ENCODE assay signal across 24 cellular contexts in the genomic region with DNA sequence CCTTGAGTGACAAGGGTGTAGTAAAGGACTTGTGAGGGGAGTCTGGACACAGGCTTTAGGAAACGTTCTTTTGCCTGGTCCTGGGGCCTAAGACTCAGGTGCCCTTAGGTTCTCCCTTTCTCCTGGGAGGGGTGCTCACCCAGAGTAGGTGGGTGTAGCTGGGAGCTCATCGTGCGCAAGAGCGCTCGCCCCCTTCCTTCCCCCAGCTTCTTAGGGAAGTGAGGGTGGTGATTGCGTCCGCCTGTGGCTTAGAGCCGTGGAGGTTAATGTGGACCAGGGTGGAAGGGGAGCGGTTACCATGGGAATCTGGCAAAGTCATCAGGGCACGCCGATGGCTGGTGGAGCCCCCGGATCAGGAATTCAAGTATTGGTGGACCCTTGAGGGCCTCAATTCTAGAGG. TPM values are rescaled to one million over a fixed set of nuclear protein-coding genes. Genes with fewer than 3 reads are reported as not detected.
DNase-seq lines count a peak whose midpoint lies in the region; ATAC-seq, FAIRE-seq and TF ChIP-seq lines count a peak whose summit lies in the region.
"Had no signal": no experiment of that assay in that cellular context is flagged by ENCODE, and none has a peak within 500 bp of the region (broad histone marks: within the 10 kb centered on the region; RNA-seq: fewer than 3 reads in every experiment).

No MANE protein-coding gene starts in this region.

- H3K4me1 ChIP-seq in K562 (replicated peaks in 1 of 2; ENCODE audit: control insufficient read depth in 2 of 2, insufficient read depth in 2 of 2, low read length in 2 of 2), result peaks cover 5 to 6% of the 10 kb centered on the region in 2 experiments; a peak in 3 of 5 replicates
- peaks cover 4 to 5% of the 10 kb centered on the region in 2 donors for H3K4me1 ChIP-seq in neuronal stem cell (ENCODE audit: control insufficient read depth in 2 of 2, insufficient read depth in 1 of 2, low read depth in 1 of 2, low read length in 2 of 2)
- H3K4me1 ChIP-seq: BE2C had no signal

- H3K79me2 ChIP-seq in K562 (ENCODE audit: control insufficient read depth, insufficient read depth, low read length), result peaks cover 15% of the 10 kb centered on the region

- H3K9me1 ChIP-seq in K562 (ENCODE audit: control insufficient read depth, insufficient read depth, low read length), result no peaks in the 10 kb centered on the region

- peaks cover 8% of the 10 kb centered on the region for H3K36me3 ChIP-seq in K562 (ENCODE audit: control insufficient read depth, insufficient read depth, low read length)
- H3K36me3 ChIP-seq in neuronal stem cell (replicated peaks in 1 of 2; ENCODE audit: control insufficient read depth in 2 of 2, insufficient read depth in 2 of 2, low read length in 2 of 2), result peaks cover 4 to 6% of the 10 kb centered on the region in 2 donors

- H4K8ac ChIP-seq in neuronal stem cell (ENCODE audit: low read depth, low read length), result no peak overlapping the region

- H2BK5ac ChIP-seq in neuronal stem cell (ENCODE audit: low read length), result no peak overlapping the region

- no peak overlapping the region for H2BK15ac ChIP-seq in neuronal stem cell (ENCODE audit: low read length)

- H3K9me3 Mint-ChIP-seq in natural killer cell treated with Interleukin-12 subunit alpha and Interleukin-12 subunit beta and Interleukin-15 and Interleukin-18, amount 100 ng/mL, for 72 hours, result no peaks in the 10 kb centered on the region
- H3K9me3 Mint-ChIP-seq: CD4-positive, alpha-beta T cell; H9 had no signal

- H3K79me1 ChIP-seq in neuronal stem cell (ENCODE audit: low read depth, low read length), result peaks cover 2% of the 10 kb centered on the region

- no peaks in the 10 kb centered on the region for H4K20me1 ChIP-seq in K562 (replicated peaks; ENCODE audit: control insufficient read depth, insufficient read depth, low read length)

- H3K18ac ChIP-seq in neuronal stem cell (ENCODE audit: low read length), result no peak overlapping the region

- H2AFZ ChIP-seq in K562 (ENCODE audit: low read depth, low read length) (no peak overlapping the region), neuronal stem cell (ENCODE audit: low read length) (no peak overlapping the region)

- no peak for ATAC-seq in K562
- ATAC-seq in natural killer cell treated with Interleukin-12 subunit alpha and Interleukin-12 subunit beta and Interleukin-15 and Interleukin-18, amount 100 ng/mL, for 72 hours, result no peak

- no peak overlapping the region for H4K91ac ChIP-seq in neuronal stem cell (ENCODE audit: low read depth, low read length, poor library complexity)

- no peak overlapping the region for H2BK12ac ChIP-seq in neuronal stem cell (ENCODE audit: low read length)

- no peak for TF ChIP-seq POLR2A in K562 (conservative IDR thresholded peaks at IDR 0.05)

- H3K14ac ChIP-seq in neuronal stem cell (ENCODE audit: low read length), result no peak overlapping the region

- FAIRE-seq in K562 (lab: Jason Lieb, UNC), result no peak
- FAIRE-seq in HTR-8/SVneo (lab: Jason Lieb, UNC), result no peak
- FAIRE-seq: A204.1, GM12892, GM18507, H1 had no signal

- 32% methylated on average over 12 of the region's 12 CpGs for WGBS in K562 (ENCODE audit: insufficient coverage, low coverage, missing lambda C conversion rate)
- WGBS in neuronal stem cell (ENCODE audit: extremely low coverage in 2 of 2, insufficient read length in 2 of 2, insufficient replicate concordance in 1 of 2), 2 donors, result no CpG with 5 or more reads among the region's 12 CpGs

- no peak overlapping the region for H2AK5ac ChIP-seq in neuronal stem cell (ENCODE audit: low read depth, low read length)

- H3K4me3 Mint-ChIP-seq in natural killer cell treated with Interleukin-12 subunit alpha and Interleukin-12 subunit beta and Interleukin-15 and Interleukin-18, amount 100 ng/mL, for 72 hours, result no peak overlapping the region
- H3K4me3 Mint-ChIP-seq: H9 had no signal

- peak overlapping the region; percentile 80 for H3K4ac ChIP-seq in neuronal stem cell (ENCODE audit: low read length)

- H3K4me2 ChIP-seq in K562 (ENCODE audit: insufficient read depth, low read length) (no peak overlapping the region), neuronal stem cell (ENCODE audit: insufficient read depth, low read length, poor library complexity, severe bottlenecking) (no peak overlapping the region)

- no peaks in the 10 kb centered on the region for H3K9me3 ChIP-seq in K562 (replicated peaks; ENCODE audit: control insufficient read depth, insufficient read depth, low read depth, low read length)
- no peaks in the 10 kb centered on the region for H3K9me3 ChIP-seq in neuronal stem cell (replicated peaks in 1 of 2; ENCODE audit: control insufficient read depth in 2 of 2, insufficient read depth in 1 of 2, low read depth in 1 of 2, low read length in 2 of 2)
- H3K9me3 ChIP-seq: BE2C had no signal

- CTCF ChIA-PET in K562 (lab: Yijun Ruan, JAX; ENCODE audit: low intra/inter-chr PET ratio), result no interaction called here

- H3K36me3 Mint-ChIP-seq in natural killer cell treated with Interleukin-12 subunit alpha and Interleukin-12 subunit beta and Interleukin-15 and Interleukin-18, amount 100 ng/mL, for 72 hours, result no peaks in the 10 kb centered on the region

- TF ChIP-seq CTCF in K562 (IDR thresholded peaks at IDR 0.05 in 2 of 3, conservative IDR thresholded peaks at IDR 0.05 in 1 of 3; ENCODE audit: insufficient read depth in 2 of 3, low read depth in 1 of 3, low read length in 3 of 3), result no peak

- DNase-seq in MV-4-11 (lab: John Stamatoyannopoulos, UW) (peak; percentile 12), K562 (ENCODE audit: extremely low read depth in 1 of 4, low spot score in 3 of 4) (no peak), neuronal stem cell (ENCODE audit: low spot score) (no peak), GM19238 (ENCODE audit: insufficient read length, low spot score) (no peak), HTR-8/SVneo (ENCODE audit: insufficient read length, low spot score) (no peak), NCI-H1930 (lab: John Stamatoyannopoulos, UW) (no peak)
- DNase-seq in natural killer cell treated with Interleukin-12 subunit alpha and Interleukin-12 subunit beta and Interleukin-15 and Interleukin-18, amount 100 ng/mL, for 72 hours (ENCODE audit: low spot score), result no peak
- DNase-seq: ACHN; BE2C; C1 segment of cervical spinal cord; CD4-positive, alpha-beta T cell; DMS153; DMS79; GDM1; H9; IMR-90; KBM-7 had no signal

- in situ Hi-C loops in K562 (cut with MboI), result no loop called here

- TF ChIP-seq RAD21 in K562 (CRISPR knock-in tag; conservative IDR thresholded peaks at IDR 0.05 in 1 of 2, IDR thresholded peaks at IDR 0.05 in 1 of 2), result no peak

- no peak overlapping the region for H3K23ac ChIP-seq in neuronal stem cell (ENCODE audit: low read depth, low read length, poor library complexity)

- peaks cover 36 to 39% of the 10 kb centered on the region in 2 experiments for H3K27me3 ChIP-seq in K562 (ENCODE audit: control insufficient read depth in 2 of 2, insufficient read depth in 2 of 2, low read length in 2 of 2)
- H3K27me3 ChIP-seq in neuronal stem cell (ENCODE audit: control insufficient read depth in 3 of 3, insufficient read depth in 3 of 3, low read depth in 1 of 3, low read length in 3 of 3), result peaks cover 0 to 33% (median 0%) of the 10 kb centered on the region in 3 experiments
- H3K27me3 ChIP-seq: BE2C had no signal

- H3K4me1 Mint-ChIP-seq in natural killer cell treated with Interleukin-12 subunit alpha and Interleukin-12 subunit beta and Interleukin-15 and Interleukin-18, amount 100 ng/mL, for 72 hours (ENCODE audit: low read depth in 2 of 2), result peaks cover 9 to 19% of the 10 kb centered on the region in 2 donors

- H3K4me3 ChIP-seq in K562 (no peak overlapping the region), neuronal stem cell (ENCODE audit: low read length in 2 of 2) (no peak overlapping the region)

- H3K27ac ChIP-seq in K562 (ENCODE audit: extremely low read depth, low read depth, low read length) (no peak overlapping the region), neuronal stem cell (replicated peaks; ENCODE audit: low read length) (no peak overlapping the region)
- H3K27ac ChIP-seq: HL-60 had no signal

- no peak for TF ChIP-seq EP300 in K562 (IDR thresholded peaks at IDR 0.05; ENCODE audit: low read length)

- no peak overlapping the region for H2BK120ac ChIP-seq in neuronal stem cell (ENCODE audit: low read depth, low read length)

- H3K27me3 Mint-ChIP-seq in natural killer cell treated with Interleukin-12 subunit alpha and Interleukin-12 subunit beta and Interleukin-15 and Interleukin-18, amount 100 ng/mL, for 72 hours, result peaks cover 18 to 32% of the 10 kb centered on the region in 2 donors

- intact Hi-C loops in K562 (cut with micrococcal nuclease), result no loop called here

- BruUV-seq in K562 (replicated peaks; lab: Mats Ljungman, UMichigan), result no TSS peak

- H3K27ac Mint-ChIP-seq in natural killer cell treated with Interleukin-12 subunit alpha and Interleukin-12 subunit beta and Interleukin-15 and Interleukin-18, amount 100 ng/mL, for 72 hours, result no peak overlapping the region
- H3K27ac Mint-ChIP-seq: CD4-positive, alpha-beta T cell had no signal

- no peak overlapping the region for H3K9ac ChIP-seq in K562 (ENCODE audit: insufficient read depth in 1 of 2, low read depth in 2 of 2, low read length in 2 of 2)
- no peak overlapping the region for H3K9ac ChIP-seq in neuronal stem cell (ENCODE audit: low read depth, low read length, poor library complexity)

- POLR2A ChIA-PET in K562 (lab: Yijun Ruan, JAX), result no interaction called here

RNA-seq across cellular contexts. Expression of a gene that starts 3.3 kb away (rescaled TPM):
- 36.2 and 99.3 TPM in 2 replicates for total RNA-seq in K562 (2011; cell fraction: chromatin; rRNA removed; ENCODE audit: low replicate concordance)
- total RNA-seq in K562 (2011; cell fraction: nucleolus; rRNA removed), result 53.7 and 56.5 TPM in 2 replicates
- total RNA-seq in K562 (2011; cell fraction: nucleoplasm; rRNA removed), result 43.9 and 45.0 TPM in 2 replicates
- total RNA-seq in K562 (2014; rRNA removed) (30.5 and 34.6 TPM in 2 replicates), K562 (2014; rRNA removed; fragmentation: Illumina TruSeq; extraction: Trizol) (9.3 and 12.9 TPM in 2 replicates), K562 (2015; rRNA removed; fragmentation: Illumina TruSeq; extraction: Trizol) (23.6 and 24.6 TPM in 2 replicates), K562 (2021) (31.8 and 34.0 TPM in 2 replicates)
- polyA plus RNA-seq in K562 (2011; rRNA removed) (11.4 and 11.6 TPM in 2 replicates), K562 (2014; fragmentation: Illumina TruSeq; extraction: Trizol) (18.3 and 23.7 TPM in 2 replicates), K562 (2014; fragmentation: Nextera tagmentation; extraction: Ambion mirVana) (1 to 10 TPM in 1 of 2 experiments, under 1 TPM in 1; 0.97 to 1.0 TPM), K562 (2014; rRNA removed) (21.9 and 24.4 TPM in 2 replicates)
- polyA plus RNA-seq in K562 (2011; cell fraction: cytosol; rRNA removed), result 9.5 and 18.3 TPM in 2 replicates
- 24.7 and 40.8 TPM in 2 replicates for polyA plus RNA-seq in K562 (2011; cell fraction: nucleus; rRNA removed)
- polyA plus RNA-seq in K562 (2012), result 16.8 and 19.6 TPM in 2 replicates
- polyA minus RNA-seq in K562 (2011; rRNA and poly(A)+ RNA removed), result 14.8 and 19.6 TPM in 2 replicates
- 13.1 and 15.3 TPM in 2 replicates for polyA minus RNA-seq in K562 (2011; cell fraction: cytosol; rRNA and poly(A)+ RNA removed)
- 33.1 and 37.5 TPM in 2 replicates for polyA minus RNA-seq in K562 (2011; cell fraction: nucleus; rRNA and poly(A)+ RNA removed)
- polyA plus RNA-seq in neuronal stem cell (2013, experiment 1 of 2), result 6.0 TPM
- polyA plus RNA-seq in neuronal stem cell (2013, experiment 2 of 2), result 6.0 TPM
- 10 to 100 TPM; 19.3 to 32.6 TPM for total RNA-seq in natural killer cell treated with Interleukin-12 subunit alpha and Interleukin-12 subunit beta and Interleukin-15 and Interleukin-18, amount 100 ng/mL, for 72 hours

RNA-seq across cellular contexts. Expression of a gene that starts 26.0 kb away (rescaled TPM):
- not detected in 2 replicates for total RNA-seq in K562 (2011; cell fraction: chromatin; rRNA removed; ENCODE audit: low replicate concordance)
- not detected in 2 replicates for total RNA-seq in K562 (2011; cell fraction: nucleolus; rRNA removed)
- not detected in 2 replicates for total RNA-seq in K562 (2011; cell fraction: nucleoplasm; rRNA removed)
- total RNA-seq in K562 (2014; rRNA removed) (not detected in 2 replicates), K562 (2014; rRNA removed; fragmentation: Illumina TruSeq; extraction: Trizol) (not detected in 2 replicates), K562 (2015; rRNA removed; fragmentation: Illumina TruSeq; extraction: Trizol) (not detected in 2 replicates), K562 (2021) (not detected in 2 replicates)
- polyA plus RNA-seq in K562 (2011; rRNA removed) (not detected in 2 replicates), K562 (2014; fragmentation: Illumina TruSeq; extraction: Trizol) (not detected in 2 replicates), K562 (2014; fragmentation: Nextera tagmentation; extraction: Ambion mirVana) (not detected), K562 (2014; rRNA removed) (not detected in 2 replicates)
- polyA plus RNA-seq in K562 (2011; cell fraction: cytosol; rRNA removed), result not detected in 2 replicates
- not detected in 2 replicates for polyA plus RNA-seq in K562 (2011; cell fraction: nucleus; rRNA removed)
- polyA plus RNA-seq in K562 (2012), result not detected in 2 replicates
- not detected in 2 replicates for polyA minus RNA-seq in K562 (2011; rRNA and poly(A)+ RNA removed)
- not detected in 2 replicates for polyA minus RNA-seq in K562 (2011; cell fraction: cytosol; rRNA and poly(A)+ RNA removed)
- not detected in 2 replicates for polyA minus RNA-seq in K562 (2011; cell fraction: nucleus; rRNA and poly(A)+ RNA removed)
- not detected for polyA plus RNA-seq in neuronal stem cell (2013, experiment 1 of 2)
- not detected for polyA plus RNA-seq in neuronal stem cell (2013, experiment 2 of 2)
- not detected for total RNA-seq in natural killer cell treated with Interleukin-12 subunit alpha and Interleukin-12 subunit beta and Interleukin-15 and Interleukin-18, amount 100 ng/mL, for 72 hours
- total RNA-seq: CD4-positive, alpha-beta T cell; Daoy; H1; H9; HT1080; IMR-90 had no signal
- polyA plus RNA-seq: H1, IMR-90 had no signal

RNA-seq across cellular contexts. Expression of a gene that starts 46.2 kb away (rescaled TPM):
- total RNA-seq in K562 (2011; cell fraction: chromatin; rRNA removed; ENCODE audit: low replicate concordance), result 0.30 TPM in 1 of 2 replicates, not detected in the other
- total RNA-seq in K562 (2011; cell fraction: nucleolus; rRNA removed), result under 0.01 and 0.26 TPM in 2 replicates
- total RNA-seq in K562 (2011; cell fraction: nucleoplasm; rRNA removed), result not detected in 2 replicates
- not detected in 2 replicates for total RNA-seq in K562 (2014; rRNA removed)
- total RNA-seq in K562 (2014; rRNA removed; fragmentation: Illumina TruSeq; extraction: Trizol), result not detected in 2 replicates
- not detected in 2 replicates for total RNA-seq in K562 (2015; rRNA removed; fragmentation: Illumina TruSeq; extraction: Trizol)
- not detected in 2 replicates for total RNA-seq in K562 (2021)
- not detected in 2 replicates for polyA plus RNA-seq in K562 (2011; rRNA removed)
- polyA plus RNA-seq in K562 (2011; cell fraction: cytosol; rRNA removed), result 0.01 TPM in 1 of 2 replicates, not detected in the other
- polyA plus RNA-seq in K562 (2011; cell fraction: nucleus; rRNA removed), result 0.04 TPM in 1 of 2 replicates, not detected in the other
- 0.34 and 0.36 TPM in 2 replicates for polyA plus RNA-seq in K562 (2012)
- polyA plus RNA-seq in K562 (2014; fragmentation: Illumina TruSeq; extraction: Trizol), result not detected in 2 replicates
- not detected for polyA plus RNA-seq in K562 (2014; fragmentation: Nextera tagmentation; extraction: Ambion mirVana)
- not detected in 2 replicates for polyA plus RNA-seq in K562 (2014; rRNA removed)
- polyA minus RNA-seq in K562 (2011; rRNA and poly(A)+ RNA removed), result 0.09 TPM in 1 of 2 replicates, not detected in the other
- not detected in 2 replicates for polyA minus RNA-seq in K562 (2011; cell fraction: cytosol; rRNA and poly(A)+ RNA removed)
- not detected in 2 replicates for polyA minus RNA-seq in K562 (2011; cell fraction: nucleus; rRNA and poly(A)+ RNA removed)
- 3.9 TPM for polyA plus RNA-seq in neuronal stem cell (2013, experiment 1 of 2)
- 3.6 TPM for polyA plus RNA-seq in neuronal stem cell (2013, experiment 2 of 2)
- total RNA-seq in natural killer cell treated with Interleukin-12 subunit alpha and Interleukin-12 subunit beta and Interleukin-15 and Interleukin-18, amount 100 ng/mL, for 72 hours, result not detected
- total RNA-seq: CD4-positive, alpha-beta T cell; HT1080; IMR-90 had no signal
- polyA plus RNA-seq: IMR-90 had no signal

RNA-seq across cellular contexts. Expression of a gene that starts 51.1 kb away (rescaled TPM):
- total RNA-seq in K562 (2011; cell fraction: chromatin; rRNA removed; ENCODE audit: low replicate concordance), result 10.6 and 17.8 TPM in 2 replicates
- 11.2 and 14.0 TPM in 2 replicates for total RNA-seq in K562 (2011; cell fraction: nucleolus; rRNA removed)
- total RNA-seq in K562 (2011; cell fraction: nucleoplasm; rRNA removed), result 7.4 and 8.2 TPM in 2 replicates
- 15.7 TPM in 2 replicates for total RNA-seq in K562 (2014; rRNA removed)
- 11.6 and 11.7 TPM in 2 replicates for total RNA-seq in K562 (2014; rRNA removed; fragmentation: Illumina TruSeq; extraction: Trizol)
- total RNA-seq in K562 (2015; rRNA removed; fragmentation: Illumina TruSeq; extraction: Trizol), result 14.2 and 14.6 TPM in 2 replicates
- 14.0 and 16.4 TPM in 2 replicates for total RNA-seq in K562 (2021)
- polyA plus RNA-seq in K562 (2011; rRNA removed), result 11.9 and 12.3 TPM in 2 replicates
- polyA plus RNA-seq in K562 (2011; cell fraction: cytosol; rRNA removed), result 10.4 and 28.2 TPM in 2 replicates
- polyA plus RNA-seq in K562 (2011; cell fraction: nucleus; rRNA removed), result 9.7 and 14.7 TPM in 2 replicates
- polyA plus RNA-seq in K562 (2012), result 11.2 and 13.6 TPM in 2 replicates
- polyA plus RNA-seq in K562 (2014; fragmentation: Illumina TruSeq; extraction: Trizol), result 10.0 and 12.3 TPM in 2 replicates
- polyA plus RNA-seq in K562 (2014; fragmentation: Nextera tagmentation; extraction: Ambion mirVana), result 1 to 10 TPM; 2.1 to 2.9 TPM
- 10.2 and 11.6 TPM in 2 replicates for polyA plus RNA-seq in K562 (2014; rRNA removed)
- polyA minus RNA-seq in K562 (2011; rRNA and poly(A)+ RNA removed), result 8.3 and 9.5 TPM in 2 replicates
- polyA minus RNA-seq in K562 (2011; cell fraction: cytosol; rRNA and poly(A)+ RNA removed), result 9.4 and 10.1 TPM in 2 replicates
- polyA minus RNA-seq in K562 (2011; cell fraction: nucleus; rRNA and poly(A)+ RNA removed), result 12.0 and 12.9 TPM in 2 replicates
- polyA plus RNA-seq in neuronal stem cell (2013, experiment 1 of 2), result 9.5 TPM
- 9.0 TPM for polyA plus RNA-seq in neuronal stem cell (2013, experiment 2 of 2)
- total RNA-seq in natural killer cell treated with Interleukin-12 subunit alpha and Interleukin-12 subunit beta and Interleukin-15 and Interleukin-18, amount 100 ng/mL, for 72 hours, result 10 to 100 TPM; 24.1 to 26.1 TPM

RNA-seq across cellular contexts. Expression of a gene that starts 59.2 kb away (rescaled TPM):
- total RNA-seq in K562 (2011; cell fraction: chromatin; rRNA removed; ENCODE audit: low replicate concordance), result 26.7 and 95.0 TPM in 2 replicates
- 138 and 143 TPM in 2 replicates for total RNA-seq in K562 (2011; cell fraction: nucleolus; rRNA removed)
- 89.1 and 89.6 TPM in 2 replicates for total RNA-seq in K562 (2011; cell fraction: nucleoplasm; rRNA removed)
- total RNA-seq in K562 (2014; rRNA removed), result 43.6 and 59.3 TPM in 2 replicates
- total RNA-seq in K562 (2014; rRNA removed; fragmentation: Illumina TruSeq; extraction: Trizol), result 31.1 and 38.8 TPM in 2 replicates
- total RNA-seq in K562 (2015; rRNA removed; fragmentation: Illumina TruSeq; extraction: Trizol), result 46.0 and 47.1 TPM in 2 replicates
- 53.1 and 54.3 TPM in 2 replicates for total RNA-seq in K562 (2021)
- 50.8 and 53.9 TPM in 2 replicates for polyA plus RNA-seq in K562 (2011; rRNA removed)
- polyA plus RNA-seq in K562 (2011; cell fraction: cytosol; rRNA removed), result 78.9 and 125 TPM in 2 replicates
- 67.9 and 76.7 TPM in 2 replicates for polyA plus RNA-seq in K562 (2011; cell fraction: nucleus; rRNA removed)
- polyA plus RNA-seq in K562 (2012), result 57.9 and 70.2 TPM in 2 replicates
- 57.6 and 58.9 TPM in 2 replicates for polyA plus RNA-seq in K562 (2014; fragmentation: Illumina TruSeq; extraction: Trizol)
- 10 to 100 TPM; 14.5 to 19.2 TPM for polyA plus RNA-seq in K562 (2014; fragmentation: Nextera tagmentation; extraction: Ambion mirVana)
- 59.1 and 61.8 TPM in 2 replicates for polyA plus RNA-seq in K562 (2014; rRNA removed)
- 23.7 and 34.2 TPM in 2 replicates for polyA minus RNA-seq in K562 (2011; rRNA and poly(A)+ RNA removed)
- polyA minus RNA-seq in K562 (2011; cell fraction: cytosol; rRNA and poly(A)+ RNA removed), result 21.6 and 21.9 TPM in 2 replicates
- 19.0 and 20.8 TPM in 2 replicates for polyA minus RNA-seq in K562 (2011; cell fraction: nucleus; rRNA and poly(A)+ RNA removed)
- 42.4 TPM for polyA plus RNA-seq in neuronal stem cell (2013, experiment 1 of 2)
- polyA plus RNA-seq in neuronal stem cell (2013, experiment 2 of 2), result 41.6 TPM
- total RNA-seq in natural killer cell treated with Interleukin-12 subunit alpha and Interleukin-12 subunit beta and Interleukin-15 and Interleukin-18, amount 100 ng/mL, for 72 hours, result 10 to 100 TPM; 34.6 to 39.4 TPM
